8 cellular contexts compared by ENCODE assay signal in genomic region chr22:41301085-41302015, GRCh38. TPM values are rescaled to one million over a fixed set of nuclear protein-coding genes. Genes with fewer than 3 reads are reported as not detected.
DNase-seq lines count a peak whose midpoint lies in the region; ATAC-seq and TF ChIP-seq lines count a peak whose summit lies in the region.

A gene with protein sequence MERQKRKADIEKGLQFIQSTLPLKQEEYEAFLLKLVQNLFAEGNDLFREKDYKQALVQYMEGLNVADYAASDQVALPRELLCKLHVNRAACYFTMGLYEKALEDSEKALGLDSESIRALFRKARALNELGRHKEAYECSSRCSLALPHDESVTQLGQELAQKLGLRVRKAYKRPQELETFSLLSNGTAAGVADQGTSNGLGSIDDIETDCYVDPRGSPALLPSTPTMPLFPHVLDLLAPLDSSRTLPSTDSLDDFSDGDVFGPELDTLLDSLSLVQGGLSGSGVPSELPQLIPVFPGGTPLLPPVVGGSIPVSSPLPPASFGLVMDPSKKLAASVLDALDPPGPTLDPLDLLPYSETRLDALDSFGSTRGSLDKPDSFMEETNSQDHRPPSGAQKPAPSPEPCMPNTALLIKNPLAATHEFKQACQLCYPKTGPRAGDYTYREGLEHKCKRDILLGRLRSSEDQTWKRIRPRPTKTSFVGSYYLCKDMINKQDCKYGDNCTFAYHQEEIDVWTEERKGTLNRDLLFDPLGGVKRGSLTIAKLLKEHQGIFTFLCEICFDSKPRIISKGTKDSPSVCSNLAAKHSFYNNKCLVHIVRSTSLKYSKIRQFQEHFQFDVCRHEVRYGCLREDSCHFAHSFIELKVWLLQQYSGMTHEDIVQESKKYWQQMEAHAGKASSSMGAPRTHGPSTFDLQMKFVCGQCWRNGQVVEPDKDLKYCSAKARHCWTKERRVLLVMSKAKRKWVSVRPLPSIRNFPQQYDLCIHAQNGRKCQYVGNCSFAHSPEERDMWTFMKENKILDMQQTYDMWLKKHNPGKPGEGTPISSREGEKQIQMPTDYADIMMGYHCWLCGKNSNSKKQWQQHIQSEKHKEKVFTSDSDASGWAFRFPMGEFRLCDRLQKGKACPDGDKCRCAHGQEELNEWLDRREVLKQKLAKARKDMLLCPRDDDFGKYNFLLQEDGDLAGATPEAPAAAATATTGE (plus strand): TSS chr22:41301525. CDS start chr22:41320661, 19,136 bp downstream.

- H3K27me3 Mint-ChIP-seq in T-helper 2 cell treated with Interferon-gamma antibody and Interleukin-4, amounts not matched to agents 5 μg/mL and 100 μg/mL, for 36 hours (ENCODE audit: low read depth) = no peaks in the 10 kb centered on the region

- ATAC-seq in HG02852 (IDR thresholded peaks at IDR 0.05; ENCODE audit: unreplicated experiment) (peak; percentile 89), GM21786 (IDR thresholded peaks at IDR 0.05; ENCODE audit: unreplicated experiment) (no peak)

- intact Hi-C loops in ascending aorta (cut with DNase I) = loop anchor here (1.0 to 5.0 kb wide), 2 partner anchors 15 to 216 kb away; partner anchors contain the start of gene RANGAP1

- peaks cover 3% of the 10 kb centered on the region for H3K36me3 Mint-ChIP-seq in T-helper 2 cell treated with Interferon-gamma antibody and Interleukin-4, amounts not matched to agents 5 μg/mL and 100 μg/mL, for 36 hours (ENCODE audit: low read depth)

- TF ChIP-seq CTCF in GM13977 (IDR thresholded peaks at IDR 0.05; ENCODE audit: extremely low read depth, insufficient read depth, missing control alignments) (peak; percentile 63), ascending aorta (IDR thresholded peaks at IDR 0.05) (peak; percentile 22 to 73 (median 61))

- H3K27ac Mint-ChIP-seq in T-helper 2 cell treated with Interferon-gamma antibody and Interleukin-4, amounts not matched to agents 5 μg/mL and 100 μg/mL, for 36 hours = peak within 1 kb of the TSS; percentile 72

- H3K4me3 ChIP-seq in ascending aorta = peak within 1 kb of the TSS; percentile 78 to 86

- in situ Hi-C loops in GM13977 (cut with MboI; ENCODE audit: low pct_unique_long_range_greater_than_20kb, low sequenced_read_pairs, unreplicated experiment) = no loop called here

- H3K9me3 ChIP-seq in ascending aorta = no peaks in the 10 kb centered on the region

- H3K27me3 ChIP-seq in ascending aorta = no peaks in the 10 kb centered on the region

- peak within 1 kb of the TSS; percentile 81 to 86 for H3K27ac ChIP-seq in ascending aorta

- H3K4me3 Mint-ChIP-seq in T-helper 2 cell treated with Interferon-gamma antibody and Interleukin-4, amounts not matched to agents 5 μg/mL and 100 μg/mL, for 36 hours = peak within 1 kb of the TSS; percentile 71

- no peaks in the 10 kb centered on the region for H3K9me3 Mint-ChIP-seq in T-helper 2 cell treated with Interferon-gamma antibody and Interleukin-4, amounts not matched to agents 5 μg/mL and 100 μg/mL, for 36 hours

- H3K36me3 ChIP-seq in ascending aorta = no peaks in the 10 kb centered on the region

- DNase-seq in GM13977 (ENCODE audit: low spot score) = peak; percentile 98
- peak; percentile 74 for DNase-seq in NCI-H1694 treated with DMSO at 0.1 percent for 48 hours (lab: John Stamatoyannopoulos, UW)
- DNase-seq in T-helper 2 cell treated with Interferon-gamma antibody and Interleukin-4, amounts not matched to agents 5 μg/mL and 100 μg/mL, for 36 hours (ENCODE audit: low spot score) = peak; percentile 84
- DNase-seq in ascending aorta (ENCODE audit: low spot score in 2 of 2) = peak; percentile 24 to 90
- peak; percentile 96 for DNase-seq in hepatic stellate cell (ENCODE audit: low spot score)
- DNase-seq in retina = peak; percentile 86

- peaks cover 26% of the 10 kb centered on the region for H3K4me1 Mint-ChIP-seq in T-helper 2 cell treated with Interferon-gamma antibody and Interleukin-4, amounts not matched to agents 5 μg/mL and 100 μg/mL, for 36 hours (ENCODE audit: low read depth)

- H3K4me1 ChIP-seq in ascending aorta = peaks cover 0 to 7% of the 10 kb centered on the region in 2 donors

RNA-seq across cellular contexts. Expression of the gene that starts here (rescaled TPM):
- total RNA-seq in ascending aorta = 54.9 TPM
